11 cellular contexts compared by ENCODE assay signal in the genomic region with DNA sequence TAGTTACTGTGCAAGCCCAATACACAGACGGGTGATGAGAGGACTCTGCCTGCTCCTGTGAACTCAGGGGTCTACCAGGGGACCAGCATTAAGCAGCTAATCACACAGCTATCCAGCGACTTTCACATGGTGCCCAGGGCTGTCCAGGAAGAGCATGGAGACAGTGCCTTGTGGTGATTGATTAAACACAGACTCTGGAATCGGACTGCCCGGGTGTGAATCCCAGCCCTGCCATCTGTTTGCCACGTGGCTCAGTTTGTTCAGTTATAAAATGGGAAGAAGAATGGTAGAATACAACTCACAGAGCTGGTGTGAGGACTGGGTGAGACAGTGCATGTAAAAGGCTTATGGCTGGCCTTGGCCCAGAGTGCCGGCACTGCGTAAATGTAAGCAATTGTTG. TPM values are rescaled to one million over a fixed set of nuclear protein-coding genes. Genes with fewer than 3 reads are reported as not detected.
DNase-seq lines count a peak whose midpoint lies in the region; ATAC-seq and TF ChIP-seq lines count a peak whose summit lies in the region.
"Had no signal": no experiment of that assay in that cellular context is flagged by ENCODE, and none has a peak within 500 bp of the region (broad histone marks: within the 10 kb centered on the region; RNA-seq: fewer than 3 reads in every experiment).

No MANE protein-coding gene starts in this region.

- peak overlapping the region; percentile 23 for H2BK5ac ChIP-seq in trophoblast cell (ENCODE audit: low read depth, low read length, poor library complexity)

- H3K18ac ChIP-seq in trophoblast cell (ENCODE audit: low read length) = peak overlapping the region; percentile 37

- peak overlapping the region; percentile 91 for H3K27ac ChIP-seq in AG04450 (ENCODE audit: low read depth, low read length)
- H3K27ac ChIP-seq in SK-N-MC = peak overlapping the region; percentile 71
- H3K27ac ChIP-seq in gastroesophageal sphincter = peak overlapping the region; percentile 6 to 92 (median 87)
- peak overlapping the region; percentile 93 for H3K27ac ChIP-seq in trophoblast cell (ENCODE audit: low read depth, low read length)
- H3K27ac ChIP-seq: foreskin keratinocyte had no signal

- H3K36me3 ChIP-seq in SK-N-MC (ENCODE audit: insufficient read depth, low read length) = no peaks in the 10 kb centered on the region
- H3K36me3 ChIP-seq in gastroesophageal sphincter = no peaks in the 10 kb centered on the region
- H3K36me3 ChIP-seq in trophoblast cell (ENCODE audit: control insufficient read depth in 1 of 2, insufficient read depth in 2 of 2, low read length in 2 of 2) = no peaks in the 10 kb centered on the region

- TF ChIP-seq EP300 in gastroesophageal sphincter (IDR thresholded peaks at IDR 0.05) = no peak

- no peak overlapping the region for H3K4me3 ChIP-seq in AG04450 (ENCODE audit: low read depth, low read length)
- H3K4me3 ChIP-seq in SK-N-MC = no peak overlapping the region
- no peak overlapping the region for H3K4me3 ChIP-seq in gastroesophageal sphincter
- no peak overlapping the region for H3K4me3 ChIP-seq in trophoblast cell (ENCODE audit: low read depth, low read length)

- H3K4me1 ChIP-seq in gastroesophageal sphincter (peaks cover 14 to 100% (median 64%) of the 10 kb centered on the region in 3 donors), trophoblast cell (ENCODE audit: control insufficient read depth in 1 of 2, insufficient read depth in 2 of 2, low read length in 2 of 2) (peaks cover 26 to 29% of the 10 kb centered on the region in 2 experiments)

- H3K9ac ChIP-seq in SK-N-MC (ENCODE audit: insufficient read length) (no peak overlapping the region), trophoblast cell (ENCODE audit: low read length) (no peak overlapping the region)

- no peak overlapping the region for H3K4ac ChIP-seq in trophoblast cell (ENCODE audit: low read depth, low read length)

- peak overlapping the region; percentile 48 for H2BK120ac ChIP-seq in trophoblast cell (ENCODE audit: insufficient read depth, low read length, poor library complexity)

- H3K79me1 ChIP-seq in trophoblast cell (ENCODE audit: low read length) = peaks cover 20% of the 10 kb centered on the region

- H4K12ac ChIP-seq in trophoblast cell (ENCODE audit: low read depth, low read length) = no peak overlapping the region

- H3K27me3 ChIP-seq in AG04450 (ENCODE audit: control insufficient read depth, insufficient read depth, low read length) (no peaks in the 10 kb centered on the region), gastroesophageal sphincter (no peaks in the 10 kb centered on the region), trophoblast cell (ENCODE audit: insufficient read depth, low read length) (no peaks in the 10 kb centered on the region)
- H3K27me3 ChIP-seq: foreskin keratinocyte had no signal

- TF ChIP-seq POLR2A in gastroesophageal sphincter (IDR thresholded peaks at IDR 0.05) = no peak

- H3K23ac ChIP-seq in trophoblast cell (ENCODE audit: low read length) = no peak overlapping the region

- no peak overlapping the region for H3K4me2 ChIP-seq in trophoblast cell (ENCODE audit: low read length)

- peak overlapping the region; percentile 0 for H4K8ac ChIP-seq in trophoblast cell (ENCODE audit: low read depth, low read length)

- H3K9me3 ChIP-seq in AG04450 (ENCODE audit: control insufficient read depth, insufficient read depth, low read length) = no peaks in the 10 kb centered on the region
- H3K9me3 ChIP-seq in SK-N-MC (ENCODE audit: low read depth, low read length) = no peaks in the 10 kb centered on the region
- no peaks in the 10 kb centered on the region for H3K9me3 ChIP-seq in gastroesophageal sphincter
- H3K9me3 ChIP-seq in trophoblast cell (ENCODE audit: insufficient read depth, low read depth, low read length) = peaks cover 4% of the 10 kb centered on the region

- peak overlapping the region; percentile 1 for H2AK5ac ChIP-seq in trophoblast cell (ENCODE audit: low read length)

- CTCF ChIA-PET in AG04450 (lab: Charles Lee) = interaction anchor here (0.5 to 2.9 kb wide), 3 partner anchors 14 to 121 kb away, joined by 6 to 28 read pairs (median 7); no protein-coding TSS in a partner anchor

- TF ChIP-seq CTCF in AG04450 (IDR thresholded peaks at IDR 0.05; ENCODE audit: low read depth, low read length) (no peak), gastroesophageal sphincter (IDR thresholded peaks at IDR 0.05) (no peak)

- peak overlapping the region; percentile 28 for H3K14ac ChIP-seq in trophoblast cell (ENCODE audit: low read length)

- no peak for ATAC-seq in gastroesophageal sphincter
- ATAC-seq: foreskin keratinocyte had no signal

- peak overlapping the region; percentile 53 for H2BK12ac ChIP-seq in trophoblast cell (ENCODE audit: low read length)

- no peak for DNase-seq in AG04450 (ENCODE audit: low read depth, low spot score)
- DNase-seq in SK-N-MC (ENCODE audit: low read depth, low spot score) = no peak
- DNase-seq in trophoblast cell = no peak
- no peak for DNase-seq in mesenteric fat pad (ENCODE audit: low spot score)
- DNase-seq in NCI-H526 treated with DMSO at 0.1 percent for 48 hours (lab: John Stamatoyannopoulos, UW) = no peak
- DNase-seq in AG08395 (ENCODE audit: low spot score) = no peak
- DNase-seq in epidermal melanocyte (ENCODE audit: insufficient read length, low spot score) = no peak
- DNase-seq: activated CD4-positive, alpha-beta T cell treated with anti-CD3 and anti-CD28 coated beads for 4 hours; foreskin keratinocyte; SIG-M5 had no signal

- H4K91ac ChIP-seq in trophoblast cell (ENCODE audit: low read depth, low read length) = peak overlapping the region; percentile 71

- POLR2A ChIA-PET in AG04450 (lab: Yijun Ruan, JAX) = interaction anchor here (2.3 kb wide), 1 partner anchor 121 kb away, joined by 14 read pairs; no protein-coding TSS in a partner anchor

- H3K79me2 ChIP-seq in trophoblast cell (ENCODE audit: control insufficient read depth, insufficient read depth, low read length, poor library complexity) = no peaks in the 10 kb centered on the region

- no peak overlapping the region for H2AFZ ChIP-seq in trophoblast cell (ENCODE audit: insufficient read depth, low read length, poor library complexity)

- WGBS in gastroesophageal sphincter (ENCODE audit: low coverage in 1 of 2), 2 donors = 43% methylated on average over 5 of the region's 7 CpGs; no CpG with 5 or more reads in 1 of the 2 donors
- no CpG with 5 or more reads among the region's 7 CpGs for WGBS in trophoblast cell (ENCODE audit: extremely low coverage, insufficient coverage, insufficient read length)

RNA-seq across cellular contexts. Expression of a gene that starts 42.1 kb away (rescaled TPM):
- polyA plus RNA-seq in AG04450 (2011; rRNA removed) = 0.30 and 0.36 TPM in 2 replicates
- polyA minus RNA-seq in AG04450 (2011; rRNA and poly(A)+ RNA removed) = 0.37 TPM in 1 of 2 replicates, not detected in the other
- total RNA-seq in gastroesophageal sphincter (under 1 TPM in 1 of 4 donors, not detected in 3; 0.85 TPM), mesenteric fat pad (not detected)
- 0.43 and 0.53 TPM in 2 replicates for polyA plus RNA-seq in trophoblast cell (2013)
